1 cellular context compared by ENCODE assay signal in genomic region chr3:11643212-11644087, GRCh38.
TF ChIP-seq lines count a peak whose summit lies in the region.

A gene with protein sequence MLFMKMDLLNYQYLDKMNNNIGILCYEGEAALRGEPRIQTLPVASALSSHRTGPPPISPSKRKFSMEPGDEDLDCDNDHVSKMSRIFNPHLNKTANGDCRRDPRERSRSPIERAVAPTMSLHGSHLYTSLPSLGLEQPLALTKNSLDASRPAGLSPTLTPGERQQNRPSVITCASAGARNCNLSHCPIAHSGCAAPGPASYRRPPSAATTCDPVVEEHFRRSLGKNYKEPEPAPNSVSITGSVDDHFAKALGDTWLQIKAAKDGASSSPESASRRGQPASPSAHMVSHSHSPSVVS (minus strand): TSS chr3:11643915. CDS start chr3:11643518, 397 bp downstream.

TF ChIP-seq in HepG2, 621 proteins besides CTCF, POLR2A, EP300 and RAD21 (continued from another document and continues in another):
- TF ChIP-seq CENPBD1 (CRISPR knock-in tag; IDR thresholded peaks at IDR 0.05; ENCODE audit: borderline replicate concordance, low read depth) (no peak), SRSF4 (IDR thresholded peaks at IDR 0.05; ENCODE audit: low read depth, low read length, poor library complexity, severe bottlenecking) (no peak), SMAD3 (CRISPR knock-in tag; IDR thresholded peaks at IDR 0.05) (peak; percentile 77), EED (CRISPR knock-in tag; IDR thresholded peaks at IDR 0.05) (no peak), BHLHE40 (IDR thresholded peaks at IDR 0.05; ENCODE audit: low read length) (no peak), GPN1 (CRISPR knock-in tag; IDR thresholded peaks at IDR 0.05; ENCODE audit: borderline replicate concordance) (no peak), ATAD3A (CRISPR knock-in tag; IDR thresholded peaks at IDR 0.05) (no peak), HHEX (CRISPR knock-in tag; IDR thresholded peaks at IDR 0.05) (no peak), ZNF549 (CRISPR knock-in tag; IDR thresholded peaks at IDR 0.05) (no peak), THAP8 (CRISPR knock-in tag; IDR thresholded peaks at IDR 0.05; ENCODE audit: borderline replicate concordance) (no peak), ZNF747 (CRISPR knock-in tag; IDR thresholded peaks at IDR 0.05; ENCODE audit: borderline replicate concordance) (no peak), ZNF44 (CRISPR knock-in tag; IDR thresholded peaks at IDR 0.05) (no peak), ZNF619 (CRISPR knock-in tag; IDR thresholded peaks at IDR 0.05) (peak; percentile 83; the same call in 1 of the 2 replicates), ZBTB34 (CRISPR knock-in tag; IDR thresholded peaks at IDR 0.05) (no peak), SRY (CRISPR knock-in tag; IDR thresholded peaks at IDR 0.05) (no peak), ZNF451 (CRISPR knock-in tag; IDR thresholded peaks at IDR 0.05) (no peak), DPF2 (CRISPR knock-in tag; IDR thresholded peaks at IDR 0.05; ENCODE audit: borderline replicate concordance, low read depth) (no peak), MYC (CRISPR knock-in tag; IDR thresholded peaks at IDR 0.05; ENCODE audit: borderline replicate concordance) (peak; percentile 90), ZNF510 (CRISPR knock-in tag; IDR thresholded peaks at IDR 0.05; ENCODE audit: low read depth) (peak; percentile 67; the same call in 1 of the 2 replicates), XBP1 (CRISPR knock-in tag; IDR thresholded peaks at IDR 0.05) (no peak), REPIN1 (CRISPR knock-in tag; IDR thresholded peaks at IDR 0.05; ENCODE audit: borderline replicate concordance, low read depth) (no peak; the same call in 1 of the 2 replicates), NR1H2 (CRISPR knock-in tag; IDR thresholded peaks at IDR 0.05; ENCODE audit: borderline replicate concordance, low read depth) (no peak; the same call in 1 of the 2 replicates), AHDC1 (CRISPR knock-in tag; IDR thresholded peaks at IDR 0.05; ENCODE audit: borderline replicate concordance) (no peak; the same call in 1 of the 2 replicates), AKAP8 (CRISPR knock-in tag; IDR thresholded peaks at IDR 0.05) (no peak), HDAC1 (CRISPR knock-in tag; IDR thresholded peaks at IDR 0.05) (peak; percentile 46; the same call in 1 of the 2 replicates), SIN3A (IDR thresholded peaks at IDR 0.05; ENCODE audit: borderline replicate concordance, low read depth, low read length) (peak; percentile 57; the same call in 1 of the 2 replicates), TFAP4 (IDR thresholded peaks at IDR 0.05; ENCODE audit: borderline replicate concordance, low read depth) (no peak), SKI (IDR thresholded peaks at IDR 0.05; ENCODE audit: partially characterized antibody) (no peak), THAP9 (CRISPR knock-in tag; IDR thresholded peaks at IDR 0.05; ENCODE audit: borderline replicate concordance) (peak; percentile 68; the same call in 1 of the 2 replicates), KDM2A (CRISPR knock-in tag; IDR thresholded peaks at IDR 0.05; ENCODE audit: borderline replicate concordance, low read depth) (peak; percentile 76; the same call in 1 of the 2 replicates), ZNF431 (CRISPR knock-in tag; IDR thresholded peaks at IDR 0.05; ENCODE audit: borderline replicate concordance, low read depth) (no peak), ARNTL (CRISPR knock-in tag; IDR thresholded peaks at IDR 0.05) (0 out of 2 replicates have a peak, but pooled peaks have one; percentile 34)
- TF ChIP-seq, protein P1, sequence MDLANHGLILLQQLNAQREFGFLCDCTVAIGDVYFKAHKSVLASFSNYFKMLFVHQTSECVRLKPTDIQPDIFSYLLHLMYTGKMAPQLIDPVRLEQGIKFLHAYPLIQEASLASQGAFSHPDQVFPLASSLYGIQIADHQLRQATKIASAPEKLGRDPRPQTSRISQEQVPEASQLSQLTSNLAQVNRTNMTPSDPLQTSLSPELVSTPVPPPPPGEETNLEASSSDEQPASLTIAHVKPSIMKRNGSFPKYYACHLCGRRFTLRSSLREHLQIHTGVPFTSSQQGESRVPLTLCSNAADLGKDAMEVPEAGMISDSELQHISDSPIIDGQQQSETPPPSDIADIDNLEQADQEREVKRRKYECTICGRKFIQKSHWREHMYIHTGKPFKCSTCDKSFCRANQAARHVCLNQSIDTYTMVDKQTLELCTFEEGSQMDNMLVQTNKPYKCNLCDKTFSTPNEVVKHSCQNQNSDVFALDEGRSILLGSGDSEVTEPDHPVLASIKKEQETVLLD (CRISPR knock-in tag; IDR thresholded peaks at IDR 0.05; ENCODE audit: low read depth), result no peak
- TF ChIP-seq, protein P2, sequence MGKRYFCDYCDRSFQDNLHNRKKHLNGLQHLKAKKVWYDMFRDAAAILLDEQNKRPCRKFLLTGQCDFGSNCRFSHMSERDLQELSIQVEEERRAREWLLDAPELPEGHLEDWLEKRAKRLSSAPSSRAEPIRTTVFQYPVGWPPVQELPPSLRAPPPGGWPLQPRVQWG (CRISPR knock-in tag; IDR thresholded peaks at IDR 0.05; ENCODE audit: borderline replicate concordance, low read depth), result no peak
- TF ChIP-seq, protein P3, sequence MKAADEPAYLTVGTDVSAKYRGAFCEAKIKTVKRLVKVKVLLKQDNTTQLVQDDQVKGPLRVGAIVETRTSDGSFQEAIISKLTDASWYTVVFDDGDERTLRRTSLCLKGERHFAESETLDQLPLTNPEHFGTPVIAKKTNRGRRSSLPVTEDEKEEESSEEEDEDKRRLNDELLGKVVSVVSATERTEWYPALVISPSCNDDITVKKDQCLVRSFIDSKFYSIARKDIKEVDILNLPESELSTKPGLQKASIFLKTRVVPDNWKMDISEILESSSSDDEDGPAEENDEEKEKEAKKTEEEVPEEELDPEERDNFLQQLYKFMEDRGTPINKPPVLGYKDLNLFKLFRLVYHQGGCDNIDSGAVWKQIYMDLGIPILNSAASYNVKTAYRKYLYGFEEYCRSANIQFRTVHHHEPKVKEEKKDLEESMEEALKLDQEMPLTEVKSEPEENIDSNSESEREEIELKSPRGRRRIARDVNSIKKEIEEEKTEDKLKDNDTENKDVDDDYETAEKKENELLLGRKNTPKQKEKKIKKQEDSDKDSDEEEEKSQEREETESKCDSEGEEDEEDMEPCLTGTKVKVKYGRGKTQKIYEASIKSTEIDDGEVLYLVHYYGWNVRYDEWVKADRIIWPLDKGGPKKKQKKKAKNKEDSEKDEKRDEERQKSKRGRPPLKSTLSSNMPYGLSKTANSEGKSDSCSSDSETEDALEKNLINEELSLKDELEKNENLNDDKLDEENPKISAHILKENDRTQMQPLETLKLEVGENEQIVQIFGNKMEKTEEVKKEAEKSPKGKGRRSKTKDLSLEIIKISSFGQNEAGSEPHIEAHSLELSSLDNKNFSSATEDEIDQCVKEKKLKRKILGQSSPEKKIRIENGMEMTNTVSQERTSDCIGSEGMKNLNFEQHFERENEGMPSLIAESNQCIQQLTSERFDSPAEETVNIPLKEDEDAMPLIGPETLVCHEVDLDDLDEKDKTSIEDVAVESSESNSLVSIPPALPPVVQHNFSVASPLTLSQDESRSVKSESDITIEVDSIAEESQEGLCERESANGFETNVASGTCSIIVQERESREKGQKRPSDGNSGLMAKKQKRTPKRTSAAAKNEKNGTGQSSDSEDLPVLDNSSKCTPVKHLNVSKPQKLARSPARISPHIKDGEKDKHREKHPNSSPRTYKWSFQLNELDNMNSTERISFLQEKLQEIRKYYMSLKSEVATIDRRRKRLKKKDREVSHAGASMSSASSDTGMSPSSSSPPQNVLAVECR (CRISPR knock-in tag; IDR thresholded peaks at IDR 0.05; ENCODE audit: borderline replicate concordance), result peak; percentile 80; the same call in 1 of the 2 replicates
- TF ChIP-seq, protein P4, sequence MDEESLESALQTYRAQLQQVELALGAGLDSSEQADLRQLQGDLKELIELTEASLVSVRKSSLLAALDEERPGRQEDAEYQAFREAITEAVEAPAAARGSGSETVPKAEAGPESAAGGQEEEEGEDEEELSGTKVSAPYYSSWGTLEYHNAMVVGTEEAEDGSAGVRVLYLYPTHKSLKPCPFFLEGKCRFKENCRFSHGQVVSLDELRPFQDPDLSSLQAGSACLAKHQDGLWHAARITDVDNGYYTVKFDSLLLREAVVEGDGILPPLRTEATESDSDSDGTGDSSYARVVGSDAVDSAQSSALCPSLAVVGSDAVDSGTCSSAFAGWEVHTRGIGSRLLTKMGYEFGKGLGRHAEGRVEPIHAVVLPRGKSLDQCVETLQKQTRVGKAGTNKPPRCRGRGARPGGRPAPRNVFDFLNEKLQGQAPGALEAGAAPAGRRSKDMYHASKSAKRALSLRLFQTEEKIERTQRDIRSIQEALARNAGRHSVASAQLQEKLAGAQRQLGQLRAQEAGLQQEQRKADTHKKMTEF (CRISPR knock-in tag; IDR thresholded peaks at IDR 0.05), result peak; percentile 64; the same call in 1 of the 2 replicates
